In genomic region chr4:87041142-87041541, GRCh38 we compare ENCODE assay signal across 19 cellular contexts.
DNase-seq lines count a peak whose midpoint lies in the region; ATAC-seq, FAIRE-seq and TF ChIP-seq lines count a peak whose summit lies in the region.
"Had no signal": no experiment of that assay in that cellular context is flagged by ENCODE, and none has a peak within 500 bp of the region (broad histone marks: within the 10 kb centered on the region; RNA-seq: fewer than 3 reads in every experiment).

No MANE protein-coding gene starts in this region.

- H3K9ac ChIP-seq in rectal smooth muscle tissue (ENCODE audit: low read length) (no peak overlapping the region), smooth muscle cell (ENCODE audit: low read depth) (no peak overlapping the region)

- WGBS in smooth muscle cell (ENCODE audit: low lambda C conversion rate), result 96% methylated on average over 3 of the region's 3 CpGs

- no peaks in the 10 kb centered on the region for H3K36me3 Mint-ChIP-seq in T-helper 17 cell (ENCODE audit: low read depth)

- no peak for FAIRE-seq in urothelium cell line (lab: Jason Lieb, UNC)
- FAIRE-seq: endometrium had no signal

- H3K36me3 ChIP-seq in rectal smooth muscle tissue (ENCODE audit: control insufficient read depth, insufficient read depth, low read length) (no peaks in the 10 kb centered on the region), smooth muscle cell (ENCODE audit: low read depth) (no peaks in the 10 kb centered on the region)
- H3K36me3 ChIP-seq: cardiac muscle cell had no signal

- peak overlapping the region; percentile 72 for H3K27ac Mint-ChIP-seq in T-helper 17 cell
- H3K27ac Mint-ChIP-seq: B cell; T-helper 2 cell treated with Interferon-gamma antibody and Interleukin-4, amounts not matched to agents 5 μg/mL and 100 μg/mL, for 36 hours had no signal

- H3K27ac ChIP-seq in rectal smooth muscle tissue (ENCODE audit: low read depth, low read length), result peak overlapping the region; percentile 67
- no peak overlapping the region for H3K27ac ChIP-seq in smooth muscle cell (ENCODE audit: low read depth)
- H3K27ac ChIP-seq: cardiac muscle cell, hepatocyte, RWPE1, spleen had no signal

- H3F3A ChIP-seq in smooth muscle cell (ENCODE audit: low read depth), result peaks cover 7% of the 10 kb centered on the region

- H3K27me3 ChIP-seq in rectal smooth muscle tissue (ENCODE audit: control insufficient read depth, insufficient read depth, low read length) (no peaks in the 10 kb centered on the region), smooth muscle cell (ENCODE audit: low read depth) (no peaks in the 10 kb centered on the region)
- H3K27me3 ChIP-seq: cardiac muscle cell, hepatocyte, spleen had no signal

- no peak overlapping the region for H3K4me2 ChIP-seq in smooth muscle cell
- H3K4me2 ChIP-seq: hepatocyte had no signal

- peaks cover 52% of the 10 kb centered on the region for H3K4me1 ChIP-seq in rectal smooth muscle tissue (ENCODE audit: control insufficient read depth, insufficient read depth, low read length)
- peaks cover 71% of the 10 kb centered on the region for H3K4me1 ChIP-seq in smooth muscle cell (ENCODE audit: low read depth)

- H3K9me3 ChIP-seq in T-helper 17 cell (ENCODE audit: control insufficient read depth, low read length, poor library complexity, severe bottlenecking) (no peaks in the 10 kb centered on the region), smooth muscle cell (replicated peaks; ENCODE audit: low read depth) (no peaks in the 10 kb centered on the region)
- H3K9me3 ChIP-seq: spleen had no signal

- H2AFZ ChIP-seq in smooth muscle cell (ENCODE audit: low read depth), result no peak overlapping the region
- H2AFZ ChIP-seq: hepatocyte had no signal

- H3K4me3 ChIP-seq in fibroblast of the aortic adventitia (ENCODE audit: low read depth, low read length), result no peak overlapping the region
- no peak overlapping the region for H3K4me3 ChIP-seq in rectal smooth muscle tissue (ENCODE audit: low read length)
- H3K4me3 ChIP-seq in smooth muscle cell, result no peak overlapping the region
- H3K4me3 ChIP-seq: cardiac muscle cell, hepatocyte, spleen had no signal

- TF ChIP-seq CTCF in fibroblast of the aortic adventitia (IDR thresholded peaks at IDR 0.05; ENCODE audit: insufficient read depth, low read length) (no peak), smooth muscle cell (IDR thresholded peaks at IDR 0.05; ENCODE audit: borderline replicate concordance, insufficient read depth, poor library complexity, severe bottlenecking) (no peak)

- DNase-seq in AG20443 (ENCODE audit: low spot score) (peak; percentile 43), T-helper 17 cell (no peak), fibroblast of the aortic adventitia (ENCODE audit: low read depth) (peak; percentile 81), urothelium cell line (ENCODE audit: low spot score) (no peak), smooth muscle cell (lab: John Stamatoyannopoulos, UW; ENCODE audit: unreplicated experiment) (no peak)
- no peak for DNase-seq in stimulated activated CD4-positive, alpha-beta T cell treated with anti-CD3 and anti-CD28 coated beads, Interleukin-4, amount 100 ng/mL, for 24 hours
- DNase-seq: activated CD4-positive, alpha-beta T cell treated with anti-CD3 and anti-CD28 coated beads, Interleukin-2, amount 50 U/mL, for 48 hours; activated effector memory CD4-positive, alpha-beta T cell treated with anti-CD3 and anti-CD28 coated beads, Interleukin-2, amount 50 U/mL, for 16 hours; DMS79; NCI-H1048; spleen had no signal

- peaks cover 74% of the 10 kb centered on the region for H4K20me1 ChIP-seq in smooth muscle cell (ENCODE audit: low read depth)

- H3K79me2 ChIP-seq in smooth muscle cell (ENCODE audit: low read depth), result peaks cover 78% of the 10 kb centered on the region

- ATAC-seq in T-helper 17 cell (no peak), GM18502 (IDR thresholded peaks at IDR 0.05; ENCODE audit: poor library complexity, unreplicated experiment) (no peak)

- peaks cover 37% of the 10 kb centered on the region for H3K4me1 Mint-ChIP-seq in T-helper 17 cell

- no peaks in the 10 kb centered on the region for H3K27me3 Mint-ChIP-seq in T-helper 17 cell
- H3K27me3 Mint-ChIP-seq: B cell had no signal

- no peak overlapping the region for H3K4me3 Mint-ChIP-seq in T-helper 17 cell
- H3K4me3 Mint-ChIP-seq: B cell; T-helper 2 cell treated with Interferon-gamma antibody and Interleukin-4, amounts not matched to agents 5 μg/mL and 100 μg/mL, for 36 hours had no signal

Comparison
In these comparisons a context has a peak if more than half of its experiments do, and no peak if none do; other contexts are left out.
1. DNase-seq: peak in AG20443 (single experiment) and fibroblast of the aortic adventitia (single experiment); none in T-helper 17 cell (0 of 3), stimulated activated CD4-positive, alpha-beta T cell treated with anti-CD3 and anti-CD28 coated beads, Interleukin-4, amount 100 ng/mL, for 24 hours (single experiment), urothelium cell line (single experiment) and smooth muscle cell (single experiment).